1 cellular context compared by ENCODE assay signal in the genomic region with DNA sequence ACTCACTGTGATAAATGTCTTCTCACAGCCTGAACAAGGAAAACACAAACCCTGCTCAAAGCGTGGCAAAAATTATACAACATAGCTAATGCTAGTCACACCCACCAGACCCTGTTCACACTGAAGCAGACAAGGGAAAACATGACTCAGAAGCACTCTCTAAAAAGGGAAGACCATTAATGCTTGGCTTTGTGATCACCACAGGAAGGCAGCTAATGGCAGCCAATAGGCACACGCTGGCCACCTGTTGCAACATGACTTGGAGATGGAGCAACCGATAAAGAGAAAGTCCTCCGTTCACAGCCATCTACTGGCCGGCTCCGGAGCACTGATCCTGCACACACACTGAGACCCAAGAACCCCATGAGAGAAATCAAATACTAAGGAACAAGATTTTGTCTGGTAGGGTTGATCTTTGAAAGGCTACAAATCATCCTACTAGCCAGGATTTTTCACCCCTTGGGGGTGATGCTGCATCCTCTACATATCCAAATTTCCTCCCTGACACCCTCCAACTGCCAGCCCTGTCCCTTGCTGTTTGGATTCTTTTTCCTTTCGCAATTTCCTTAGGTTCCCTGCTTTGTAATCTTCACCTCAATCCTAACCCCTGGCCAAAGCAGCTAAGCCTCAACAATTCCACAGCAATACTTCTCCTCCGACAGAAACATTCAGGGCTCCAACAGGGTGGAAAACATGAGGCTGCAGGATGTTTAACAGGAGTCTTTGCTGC.
TF ChIP-seq lines count a peak whose summit lies in the region.

No MANE protein-coding gene starts in this region.

TF ChIP-seq in HepG2, 621 proteins besides CTCF, POLR2A, EP300 and RAD21 (continued from another document and continues in another):
- TF ChIP-seq, protein P1, sequence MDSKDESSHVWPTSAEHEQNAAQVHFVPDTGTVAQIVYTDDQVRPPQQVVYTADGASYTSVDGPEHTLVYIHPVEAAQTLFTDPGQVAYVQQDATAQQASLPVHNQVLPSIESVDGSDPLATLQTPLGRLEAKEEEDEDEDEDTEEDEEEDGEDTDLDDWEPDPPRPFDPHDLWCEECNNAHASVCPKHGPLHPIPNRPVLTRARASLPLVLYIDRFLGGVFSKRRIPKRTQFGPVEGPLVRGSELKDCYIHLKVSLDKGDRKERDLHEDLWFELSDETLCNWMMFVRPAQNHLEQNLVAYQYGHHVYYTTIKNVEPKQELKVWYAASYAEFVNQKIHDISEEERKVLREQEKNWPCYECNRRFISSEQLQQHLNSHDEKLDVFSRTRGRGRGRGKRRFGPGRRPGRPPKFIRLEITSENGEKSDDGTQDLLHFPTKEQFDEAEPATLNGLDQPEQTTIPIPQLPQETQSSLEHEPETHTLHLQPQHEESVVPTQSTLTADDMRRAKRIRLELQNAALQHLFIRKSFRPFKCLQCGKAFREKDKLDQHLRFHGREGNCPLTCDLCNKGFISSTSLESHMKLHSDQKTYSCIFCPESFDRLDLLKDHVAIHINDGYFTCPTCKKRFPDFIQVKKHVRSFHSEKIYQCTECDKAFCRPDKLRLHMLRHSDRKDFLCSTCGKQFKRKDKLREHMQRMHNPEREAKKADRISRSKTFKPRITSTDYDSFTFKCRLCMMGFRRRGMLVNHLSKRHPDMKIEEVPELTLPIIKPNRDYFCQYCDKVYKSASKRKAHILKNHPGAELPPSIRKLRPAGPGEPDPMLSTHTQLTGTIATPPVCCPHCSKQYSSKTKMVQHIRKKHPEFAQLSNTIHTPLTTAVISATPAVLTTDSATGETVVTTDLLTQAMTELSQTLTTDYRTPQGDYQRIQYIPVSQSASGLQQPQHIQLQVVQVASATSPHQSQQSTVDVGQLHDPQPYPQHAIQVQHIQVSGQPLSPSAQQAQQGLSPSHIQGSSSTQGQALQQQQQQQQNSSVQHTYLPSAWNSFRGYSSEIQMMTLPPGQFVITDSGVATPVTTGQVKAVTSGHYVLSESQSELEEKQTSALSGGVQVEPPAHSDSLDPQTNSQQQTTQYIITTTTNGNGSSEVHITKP (CRISPR knock-in tag; IDR thresholded peaks at IDR 0.05; ENCODE audit: low read depth) = peak; percentile 58; the same call in 1 of the 2 replicates
- TF ChIP-seq ZBTB3 (CRISPR knock-in tag; IDR thresholded peaks at IDR 0.05; ENCODE audit: borderline replicate concordance, low read depth) = no peak
- peak; percentile 63; the same call in 1 of the 2 replicates for TF ChIP-seq ZNF607 (CRISPR knock-in tag; IDR thresholded peaks at IDR 0.05; ENCODE audit: borderline replicate concordance)
- TF ChIP-seq FOSL2 (CRISPR knock-in tag; IDR thresholded peaks at IDR 0.05) = peak; percentile 91
- peak; percentile 87 for TF ChIP-seq NFYB (CRISPR knock-in tag; IDR thresholded peaks at IDR 0.05)
- no peak for TF ChIP-seq AHR (CRISPR knock-in tag; IDR thresholded peaks at IDR 0.05)
- TF ChIP-seq, protein P2, sequence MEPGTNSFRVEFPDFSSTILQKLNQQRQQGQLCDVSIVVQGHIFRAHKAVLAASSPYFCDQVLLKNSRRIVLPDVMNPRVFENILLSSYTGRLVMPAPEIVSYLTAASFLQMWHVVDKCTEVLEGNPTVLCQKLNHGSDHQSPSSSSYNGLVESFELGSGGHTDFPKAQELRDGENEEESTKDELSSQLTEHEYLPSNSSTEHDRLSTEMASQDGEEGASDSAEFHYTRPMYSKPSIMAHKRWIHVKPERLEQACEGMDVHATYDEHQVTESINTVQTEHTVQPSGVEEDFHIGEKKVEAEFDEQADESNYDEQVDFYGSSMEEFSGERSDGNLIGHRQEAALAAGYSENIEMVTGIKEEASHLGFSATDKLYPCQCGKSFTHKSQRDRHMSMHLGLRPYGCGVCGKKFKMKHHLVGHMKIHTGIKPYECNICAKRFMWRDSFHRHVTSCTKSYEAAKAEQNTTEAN (CRISPR knock-in tag; conservative IDR thresholded peaks at IDR 0.05) = peak; percentile 64
- TF ChIP-seq, protein P3, sequence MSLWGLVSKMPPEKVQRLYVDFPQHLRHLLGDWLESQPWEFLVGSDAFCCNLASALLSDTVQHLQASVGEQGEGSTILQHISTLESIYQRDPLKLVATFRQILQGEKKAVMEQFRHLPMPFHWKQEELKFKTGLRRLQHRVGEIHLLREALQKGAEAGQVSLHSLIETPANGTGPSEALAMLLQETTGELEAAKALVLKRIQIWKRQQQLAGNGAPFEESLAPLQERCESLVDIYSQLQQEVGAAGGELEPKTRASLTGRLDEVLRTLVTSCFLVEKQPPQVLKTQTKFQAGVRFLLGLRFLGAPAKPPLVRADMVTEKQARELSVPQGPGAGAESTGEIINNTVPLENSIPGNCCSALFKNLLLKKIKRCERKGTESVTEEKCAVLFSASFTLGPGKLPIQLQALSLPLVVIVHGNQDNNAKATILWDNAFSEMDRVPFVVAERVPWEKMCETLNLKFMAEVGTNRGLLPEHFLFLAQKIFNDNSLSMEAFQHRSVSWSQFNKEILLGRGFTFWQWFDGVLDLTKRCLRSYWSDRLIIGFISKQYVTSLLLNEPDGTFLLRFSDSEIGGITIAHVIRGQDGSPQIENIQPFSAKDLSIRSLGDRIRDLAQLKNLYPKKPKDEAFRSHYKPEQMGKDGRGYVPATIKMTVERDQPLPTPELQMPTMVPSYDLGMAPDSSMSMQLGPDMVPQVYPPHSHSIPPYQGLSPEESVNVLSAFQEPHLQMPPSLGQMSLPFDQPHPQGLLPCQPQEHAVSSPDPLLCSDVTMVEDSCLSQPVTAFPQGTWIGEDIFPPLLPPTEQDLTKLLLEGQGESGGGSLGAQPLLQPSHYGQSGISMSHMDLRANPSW (CRISPR knock-in tag; IDR thresholded peaks at IDR 0.05; ENCODE audit: borderline replicate concordance) = no peak
- TF ChIP-seq, protein P4, sequence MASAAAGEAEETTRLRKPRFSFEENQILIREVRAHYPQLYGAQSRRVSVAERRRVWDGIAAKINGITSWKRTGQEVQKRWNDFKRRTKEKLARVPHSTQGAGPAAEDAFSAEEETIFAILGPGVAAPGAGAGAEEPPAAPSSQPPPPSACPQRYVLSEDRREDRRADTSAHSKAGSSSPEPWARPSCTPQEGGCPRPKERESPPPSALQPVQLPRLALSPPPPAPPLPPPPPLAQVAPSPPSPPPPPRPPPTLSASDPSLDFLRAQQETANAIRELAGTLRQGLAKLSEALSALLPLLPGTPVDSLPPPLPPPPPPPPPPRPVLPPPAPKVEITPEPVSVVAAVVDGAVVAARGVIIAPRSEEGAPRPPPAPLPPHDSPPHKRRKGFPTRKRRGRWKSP (CRISPR knock-in tag; IDR thresholded peaks at IDR 0.05) = no peak
- TF ChIP-seq TARDBP (CRISPR knock-in tag; IDR thresholded peaks at IDR 0.05) = peak; percentile 69
- peak; percentile 57; the same call in 1 of the 2 replicates for TF ChIP-seq SPEN (CRISPR knock-in tag; IDR thresholded peaks at IDR 0.05; ENCODE audit: low read depth)
- TF ChIP-seq, protein P5, sequence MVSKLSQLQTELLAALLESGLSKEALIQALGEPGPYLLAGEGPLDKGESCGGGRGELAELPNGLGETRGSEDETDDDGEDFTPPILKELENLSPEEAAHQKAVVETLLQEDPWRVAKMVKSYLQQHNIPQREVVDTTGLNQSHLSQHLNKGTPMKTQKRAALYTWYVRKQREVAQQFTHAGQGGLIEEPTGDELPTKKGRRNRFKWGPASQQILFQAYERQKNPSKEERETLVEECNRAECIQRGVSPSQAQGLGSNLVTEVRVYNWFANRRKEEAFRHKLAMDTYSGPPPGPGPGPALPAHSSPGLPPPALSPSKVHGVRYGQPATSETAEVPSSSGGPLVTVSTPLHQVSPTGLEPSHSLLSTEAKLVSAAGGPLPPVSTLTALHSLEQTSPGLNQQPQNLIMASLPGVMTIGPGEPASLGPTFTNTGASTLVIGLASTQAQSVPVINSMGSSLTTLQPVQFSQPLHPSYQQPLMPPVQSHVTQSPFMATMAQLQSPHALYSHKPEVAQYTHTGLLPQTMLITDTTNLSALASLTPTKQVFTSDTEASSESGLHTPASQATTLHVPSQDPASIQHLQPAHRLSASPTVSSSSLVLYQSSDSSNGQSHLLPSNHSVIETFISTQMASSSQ (IDR thresholded peaks at IDR 0.05; ENCODE audit: low read depth) = no peak
- TF ChIP-seq, protein P5 (CRISPR knock-in tag; IDR thresholded peaks at IDR 0.05; ENCODE audit: borderline replicate concordance) = no peak
- TF ChIP-seq ZNF331 (CRISPR knock-in tag; IDR thresholded peaks at IDR 0.05) = peak; percentile 60
- TF ChIP-seq PHF5A (CRISPR knock-in tag; IDR thresholded peaks at IDR 0.05; ENCODE audit: low read depth, unreplicated experiment) = peak; percentile 57
- TF ChIP-seq TGIF2 (CRISPR knock-in tag; IDR thresholded peaks at IDR 0.05) = 0 out of 2 replicates have a peak, but pooled peaks have one; percentile 65
- TF ChIP-seq ZNF335 (CRISPR knock-in tag; IDR thresholded peaks at IDR 0.05) = no peak
- peak; percentile 35; the same call in 1 of the 2 replicates for TF ChIP-seq TAF1 (CRISPR knock-in tag; IDR thresholded peaks at IDR 0.05)
- TF ChIP-seq, protein P6, sequence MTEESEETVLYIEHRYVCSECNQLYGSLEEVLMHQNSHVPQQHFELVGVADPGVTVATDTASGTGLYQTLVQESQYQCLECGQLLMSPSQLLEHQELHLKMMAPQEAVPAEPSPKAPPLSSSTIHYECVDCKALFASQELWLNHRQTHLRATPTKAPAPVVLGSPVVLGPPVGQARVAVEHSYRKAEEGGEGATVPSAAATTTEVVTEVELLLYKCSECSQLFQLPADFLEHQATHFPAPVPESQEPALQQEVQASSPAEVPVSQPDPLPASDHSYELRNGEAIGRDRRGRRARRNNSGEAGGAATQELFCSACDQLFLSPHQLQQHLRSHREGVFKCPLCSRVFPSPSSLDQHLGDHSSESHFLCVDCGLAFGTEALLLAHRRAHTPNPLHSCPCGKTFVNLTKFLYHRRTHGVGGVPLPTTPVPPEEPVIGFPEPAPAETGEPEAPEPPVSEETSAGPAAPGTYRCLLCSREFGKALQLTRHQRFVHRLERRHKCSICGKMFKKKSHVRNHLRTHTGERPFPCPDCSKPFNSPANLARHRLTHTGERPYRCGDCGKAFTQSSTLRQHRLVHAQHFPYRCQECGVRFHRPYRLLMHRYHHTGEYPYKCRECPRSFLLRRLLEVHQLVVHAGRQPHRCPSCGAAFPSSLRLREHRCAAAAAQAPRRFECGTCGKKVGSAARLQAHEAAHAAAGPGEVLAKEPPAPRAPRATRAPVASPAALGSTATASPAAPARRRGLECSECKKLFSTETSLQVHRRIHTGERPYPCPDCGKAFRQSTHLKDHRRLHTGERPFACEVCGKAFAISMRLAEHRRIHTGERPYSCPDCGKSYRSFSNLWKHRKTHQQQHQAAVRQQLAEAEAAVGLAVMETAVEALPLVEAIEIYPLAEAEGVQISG (CRISPR knock-in tag; IDR thresholded peaks at IDR 0.05) = peak; percentile 74
- peak in 1 of 2 experiments; percentile 96; a peak in 2 of 4 replicates for TF ChIP-seq KLF16 (CRISPR knock-in tag; IDR thresholded peaks at IDR 0.05)
- TF ChIP-seq, protein P7, sequence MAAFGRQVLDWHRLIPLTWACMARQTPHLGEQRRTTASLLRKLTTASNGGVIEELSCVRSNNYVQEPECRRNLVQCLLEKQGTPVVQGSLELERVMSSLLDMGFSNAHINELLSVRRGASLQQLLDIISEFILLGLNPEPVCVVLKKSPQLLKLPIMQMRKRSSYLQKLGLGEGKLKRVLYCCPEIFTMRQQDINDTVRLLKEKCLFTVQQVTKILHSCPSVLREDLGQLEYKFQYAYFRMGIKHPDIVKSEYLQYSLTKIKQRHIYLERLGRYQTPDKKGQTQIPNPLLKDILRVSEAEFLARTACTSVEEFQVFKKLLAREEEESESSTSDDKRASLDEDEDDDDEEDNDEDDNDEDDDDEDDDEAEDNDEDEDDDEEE (CRISPR knock-in tag; IDR thresholded peaks at IDR 0.05) = no peak
- peak; percentile 24; the same call in 1 of the 2 replicates for TF ChIP-seq KMT2B (CRISPR knock-in tag; IDR thresholded peaks at IDR 0.05)
- TF ChIP-seq SP4 (CRISPR knock-in tag; IDR thresholded peaks at IDR 0.05) = peak; percentile 33; the same call in 1 of the 2 replicates
- TF ChIP-seq GATAD1 (CRISPR knock-in tag; IDR thresholded peaks at IDR 0.05) = peak; percentile 52; the same call in 1 of the 2 replicates
- no peak for TF ChIP-seq NFKB2 (CRISPR knock-in tag; IDR thresholded peaks at IDR 0.05; ENCODE audit: borderline replicate concordance)
- TF ChIP-seq NR2C2 (CRISPR knock-in tag; IDR thresholded peaks at IDR 0.05; ENCODE audit: borderline replicate concordance) = peak; percentile 35; the same call in 1 of the 2 replicates
- peak; percentile 57; the same call in 1 of the 2 replicates for TF ChIP-seq RCOR2 (CRISPR knock-in tag; IDR thresholded peaks at IDR 0.05)
- no peak for TF ChIP-seq NR2F6 (IDR thresholded peaks at IDR 0.05)
- peak; percentile 44; the same call in 1 of the 2 replicates for TF ChIP-seq NR2F6 (CRISPR knock-in tag; IDR thresholded peaks at IDR 0.05)
- TF ChIP-seq, protein P8, sequence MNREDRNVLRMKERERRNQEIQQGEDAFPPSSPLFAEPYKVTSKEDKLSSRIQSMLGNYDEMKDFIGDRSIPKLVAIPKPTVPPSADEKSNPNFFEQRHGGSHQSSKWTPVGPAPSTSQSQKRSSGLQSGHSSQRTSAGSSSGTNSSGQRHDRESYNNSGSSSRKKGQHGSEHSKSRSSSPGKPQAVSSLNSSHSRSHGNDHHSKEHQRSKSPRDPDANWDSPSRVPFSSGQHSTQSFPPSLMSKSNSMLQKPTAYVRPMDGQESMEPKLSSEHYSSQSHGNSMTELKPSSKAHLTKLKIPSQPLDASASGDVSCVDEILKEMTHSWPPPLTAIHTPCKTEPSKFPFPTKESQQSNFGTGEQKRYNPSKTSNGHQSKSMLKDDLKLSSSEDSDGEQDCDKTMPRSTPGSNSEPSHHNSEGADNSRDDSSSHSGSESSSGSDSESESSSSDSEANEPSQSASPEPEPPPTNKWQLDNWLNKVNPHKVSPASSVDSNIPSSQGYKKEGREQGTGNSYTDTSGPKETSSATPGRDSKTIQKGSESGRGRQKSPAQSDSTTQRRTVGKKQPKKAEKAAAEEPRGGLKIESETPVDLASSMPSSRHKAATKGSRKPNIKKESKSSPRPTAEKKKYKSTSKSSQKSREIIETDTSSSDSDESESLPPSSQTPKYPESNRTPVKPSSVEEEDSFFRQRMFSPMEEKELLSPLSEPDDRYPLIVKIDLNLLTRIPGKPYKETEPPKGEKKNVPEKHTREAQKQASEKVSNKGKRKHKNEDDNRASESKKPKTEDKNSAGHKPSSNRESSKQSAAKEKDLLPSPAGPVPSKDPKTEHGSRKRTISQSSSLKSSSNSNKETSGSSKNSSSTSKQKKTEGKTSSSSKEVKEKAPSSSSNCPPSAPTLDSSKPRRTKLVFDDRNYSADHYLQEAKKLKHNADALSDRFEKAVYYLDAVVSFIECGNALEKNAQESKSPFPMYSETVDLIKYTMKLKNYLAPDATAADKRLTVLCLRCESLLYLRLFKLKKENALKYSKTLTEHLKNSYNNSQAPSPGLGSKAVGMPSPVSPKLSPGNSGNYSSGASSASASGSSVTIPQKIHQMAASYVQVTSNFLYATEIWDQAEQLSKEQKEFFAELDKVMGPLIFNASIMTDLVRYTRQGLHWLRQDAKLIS (CRISPR knock-in tag; IDR thresholded peaks at IDR 0.05) = 0 out of 2 replicates have a peak, but pooled peaks have one; percentile 55
